Comparison of ENCODE assay signal across 24 cellular contexts in the genomic region with DNA sequence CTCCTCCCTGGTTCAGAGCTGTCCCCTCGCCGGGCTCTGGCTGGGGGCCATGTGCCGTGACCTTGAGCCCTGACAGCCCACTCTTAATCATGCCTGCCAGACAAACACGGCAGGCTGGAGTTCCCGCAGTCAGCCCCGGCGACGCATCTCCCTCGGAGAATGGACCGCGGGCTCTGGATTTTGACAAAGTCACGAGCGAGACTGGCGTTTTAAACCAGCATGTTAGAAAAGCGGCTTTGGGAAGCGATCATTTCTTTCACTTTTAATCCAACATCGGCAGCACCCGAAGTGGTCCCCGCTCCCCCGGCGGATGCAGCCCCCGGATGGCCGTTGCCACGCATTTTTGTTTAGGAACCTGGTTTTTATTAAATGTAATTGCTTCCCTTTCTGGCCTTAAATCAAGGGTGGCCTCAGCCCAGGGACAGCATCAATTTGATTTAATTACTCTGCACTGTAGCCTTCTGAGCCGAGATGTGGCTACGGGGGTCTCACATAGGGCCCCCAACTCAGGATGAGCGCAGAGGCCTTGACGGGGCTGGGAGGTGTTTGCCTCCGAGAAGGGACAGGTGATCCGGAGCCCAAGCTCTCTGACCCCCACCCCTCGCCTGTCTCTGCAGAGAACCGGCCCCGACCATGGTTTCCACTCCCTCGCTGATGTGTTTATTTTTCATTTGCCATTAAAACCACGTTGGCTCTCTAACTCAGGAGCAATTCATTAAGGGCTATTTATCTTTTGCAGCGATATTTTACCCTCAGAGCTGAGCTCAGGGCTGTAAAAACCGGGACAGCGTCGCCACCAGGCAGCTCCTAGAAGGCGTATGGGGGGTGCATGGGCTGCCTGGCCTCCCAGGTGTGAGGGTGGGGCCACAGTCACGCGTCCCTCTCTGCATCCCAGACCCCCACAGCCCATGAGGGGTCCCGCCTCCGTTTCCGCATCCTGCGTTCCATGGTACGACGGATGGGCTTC.
DNase-seq lines count a peak whose midpoint lies in the region; ATAC-seq and TF ChIP-seq lines count a peak whose summit lies in the region.
"Had no signal": no experiment of that assay in that cellular context is flagged by ENCODE, and none has a peak within 500 bp of the region (broad histone marks: within the 10 kb centered on the region; RNA-seq: fewer than 3 reads in every experiment).

No MANE protein-coding gene starts in this region.

- peak overlapping the region; percentile 44 for H3K27ac ChIP-seq in left ventricle myocardium inferior (replicated peaks)
- H3K27ac ChIP-seq in right atrium auricular region, result no peak overlapping the region
- H3K27ac ChIP-seq in thoracic aorta, result peak overlapping the region in 1 of 2 donors; percentile 16
- H3K27ac ChIP-seq: RWPE1, vagina had no signal

- intact Hi-C loops in left ventricle myocardium inferior (cut with micrococcal nuclease), result no loop called here

- DNase-seq in left ventricle myocardium inferior (no peak), right atrium auricular region (ENCODE audit: low spot score) (no peak), thoracic aorta (ENCODE audit: low spot score) (no peak), middle frontal gyrus (ENCODE audit: extremely low spot score, low spot score) (no peak)
- no peak for DNase-seq in stimulated activated effector memory CD8-positive, alpha-beta T cell treated with anti-CD3 and anti-CD28 coated beads, Interleukin-12 subunit alpha, Interleukin-12 subunit beta, amount 100 ng/mL, for 72 hours (ENCODE audit: low spot score in 2 of 2)
- DNase-seq: ACHN; activated CD4-positive, alpha-beta memory T cell treated with anti-CD3 and anti-CD28 coated beads, Interleukin-2, amount 10 ng/mL, durations not matched to agents 7 days and 5 days; activated effector memory CD4-positive, alpha-beta T cell treated with Interleukin-2 at 50 U/mL for 16 hours; activated naive CD8-positive, alpha-beta T cell treated with anti-CD3 and anti-CD28 coated beads, Interleukin-2, amount 10 ng/mL, durations not matched to agents 7 days and 5 days; HCEC 1CT; heart left ventricle; immature natural killer cell; MM.1S; NCI-H1436 treated with DMSO at 0.1 percent for 48 hours; NCI-H510A; occipital lobe had no signal

- H3K4me3 Mint-ChIP-seq in brain (peak overlapping the region in 4 of 5 experiments; percentile 8 to 79 (median 73)), nephron (peak overlapping the region in 2 of 3 experiments; percentile 26 to 59)
- H3K4me3 Mint-ChIP-seq in stimulated activated effector memory CD8-positive, alpha-beta T cell treated with anti-CD3 and anti-CD28 coated beads, Interleukin-12 subunit alpha, Interleukin-12 subunit beta, amount 100 ng/mL, for 72 hours, result no peak overlapping the region
- H3K4me3 Mint-ChIP-seq: activated CD4-positive, alpha-beta memory T cell treated with anti-CD3 and anti-CD28 coated beads, Interleukin-2, amount 10 ng/mL, durations not matched to agents 7 days and 5 days; activated naive CD8-positive, alpha-beta T cell treated with anti-CD3 and anti-CD28 coated beads, Interleukin-2, amount 10 ng/mL, durations not matched to agents 7 days and 5 days; CD14-positive monocyte; dendritic cell treated with granulocyte-macrophage colony-stimulating factor and Interleukin-4, amounts not matched to agents 40 ng/mL and 50 ng/mL, for 4 days; immature natural killer cell had no signal

- H3K4me1 Mint-ChIP-seq in brain (peaks cover 67% of the 10 kb centered on the region), nephron (peaks cover 11% of the 10 kb centered on the region)
- no peaks in the 10 kb centered on the region for H3K4me1 Mint-ChIP-seq in stimulated activated effector memory CD8-positive, alpha-beta T cell treated with anti-CD3 and anti-CD28 coated beads, Interleukin-12 subunit alpha, Interleukin-12 subunit beta, amount 100 ng/mL, for 72 hours
- H3K4me1 Mint-ChIP-seq: activated CD4-positive, alpha-beta memory T cell treated with anti-CD3 and anti-CD28 coated beads, Interleukin-2, amount 10 ng/mL, durations not matched to agents 7 days and 5 days; activated naive CD8-positive, alpha-beta T cell treated with anti-CD3 and anti-CD28 coated beads, Interleukin-2, amount 10 ng/mL, durations not matched to agents 7 days and 5 days; CD14-positive monocyte; immature natural killer cell had no signal

- H3K36me3 ChIP-seq in left ventricle myocardium inferior (no peaks in the 10 kb centered on the region), right atrium auricular region (no peaks in the 10 kb centered on the region), thoracic aorta (no peaks in the 10 kb centered on the region)
- H3K36me3 ChIP-seq: heart left ventricle, vagina had no signal

- H3K4me1 ChIP-seq in left ventricle myocardium inferior (peaks cover 67% of the 10 kb centered on the region), right atrium auricular region (peaks cover 0 to 3% of the 10 kb centered on the region in 2 donors), thoracic aorta (ENCODE audit: control insufficient read depth in 1 of 2, low read depth in 2 of 2) (peaks cover 12 to 73% of the 10 kb centered on the region in 2 donors)

- no peak for ATAC-seq in thoracic aorta (ENCODE audit: insufficient number of reproducible peaks, low FRiP score, low read depth)
- ATAC-seq in HG02759 (IDR thresholded peaks at IDR 0.05; ENCODE audit: unreplicated experiment), result no peak
- no peak for ATAC-seq in stimulated activated effector memory CD8-positive, alpha-beta T cell treated with anti-CD3 and anti-CD28 coated beads, Interleukin-12 subunit alpha, Interleukin-12 subunit beta, amount 100 ng/mL, for 72 hours
- ATAC-seq: K562 had no signal

- H3K4me3 ChIP-seq in left ventricle myocardium inferior (no peak overlapping the region), right atrium auricular region (no peak overlapping the region), thoracic aorta (peak overlapping the region; percentile 24)
- H3K4me3 ChIP-seq: heart left ventricle, K562 had no signal

- H3K27ac Mint-ChIP-seq in brain, result peak overlapping the region; percentile 55 to 95 (median 83)
- no peak overlapping the region for H3K27ac Mint-ChIP-seq in nephron
- no peak overlapping the region for H3K27ac Mint-ChIP-seq in stimulated activated effector memory CD8-positive, alpha-beta T cell treated with anti-CD3 and anti-CD28 coated beads, Interleukin-12 subunit alpha, Interleukin-12 subunit beta, amount 100 ng/mL, for 72 hours
- H3K27ac Mint-ChIP-seq: activated CD4-positive, alpha-beta memory T cell treated with anti-CD3 and anti-CD28 coated beads, Interleukin-2, amount 10 ng/mL, durations not matched to agents 7 days and 5 days; activated naive CD8-positive, alpha-beta T cell treated with anti-CD3 and anti-CD28 coated beads, Interleukin-2, amount 10 ng/mL, durations not matched to agents 7 days and 5 days; CD14-positive monocyte; dendritic cell treated with granulocyte-macrophage colony-stimulating factor and Interleukin-4, amounts not matched to agents 40 ng/mL and 50 ng/mL, for 4 days; immature natural killer cell had no signal

- no peak for TF ChIP-seq CTCF in left ventricle myocardium inferior (IDR thresholded peaks at IDR 0.05; ENCODE audit: borderline replicate concordance)
- no peak for TF ChIP-seq CTCF in right atrium auricular region (IDR thresholded peaks at IDR 0.05)
- no peak for TF ChIP-seq CTCF in brain (conservative IDR thresholded peaks at IDR 0.05)
- TF ChIP-seq CTCF in nephron (IDR thresholded peaks at IDR 0.05; ENCODE audit: unreplicated experiment in 3 of 3), result no peak
- TF ChIP-seq CTCF in thoracic aorta (IDR thresholded peaks at IDR 0.05), result no peak

- H3K9me3 ChIP-seq in left ventricle myocardium inferior (replicated peaks) (no peaks in the 10 kb centered on the region), right atrium auricular region (no peaks in the 10 kb centered on the region), thoracic aorta (no peaks in the 10 kb centered on the region)
- H3K9me3 ChIP-seq: heart left ventricle, vagina had no signal

- peaks cover 11% of the 10 kb centered on the region for H3K27me3 Mint-ChIP-seq in brain
- peaks cover 85% of the 10 kb centered on the region for H3K27me3 Mint-ChIP-seq in nephron (ENCODE audit: low read depth)
- H3K27me3 Mint-ChIP-seq: activated CD4-positive, alpha-beta memory T cell treated with anti-CD3 and anti-CD28 coated beads, Interleukin-2, amount 10 ng/mL, durations not matched to agents 7 days and 5 days; activated naive CD8-positive, alpha-beta T cell treated with anti-CD3 and anti-CD28 coated beads, Interleukin-2, amount 10 ng/mL, durations not matched to agents 7 days and 5 days; dendritic cell treated with granulocyte-macrophage colony-stimulating factor and Interleukin-4, amounts not matched to agents 40 ng/mL and 50 ng/mL, for 4 days had no signal

- no peaks in the 10 kb centered on the region for H3K36me3 Mint-ChIP-seq in brain
- H3K36me3 Mint-ChIP-seq in nephron (ENCODE audit: low read depth), result no peaks in the 10 kb centered on the region
- no peaks in the 10 kb centered on the region for H3K36me3 Mint-ChIP-seq in stimulated activated effector memory CD8-positive, alpha-beta T cell treated with anti-CD3 and anti-CD28 coated beads, Interleukin-12 subunit alpha, Interleukin-12 subunit beta, amount 100 ng/mL, for 72 hours
- H3K36me3 Mint-ChIP-seq: activated naive CD8-positive, alpha-beta T cell treated with anti-CD3 and anti-CD28 coated beads, Interleukin-2, amount 10 ng/mL, durations not matched to agents 7 days and 5 days; CD14-positive monocyte; immature natural killer cell had no signal

- H3K9me3 Mint-ChIP-seq in brain (peaks cover 0 to 2% (median 0%) of the 10 kb centered on the region in 5 experiments), nephron (no peaks in the 10 kb centered on the region)
- no peaks in the 10 kb centered on the region for H3K9me3 Mint-ChIP-seq in stimulated activated effector memory CD8-positive, alpha-beta T cell treated with anti-CD3 and anti-CD28 coated beads, Interleukin-12 subunit alpha, Interleukin-12 subunit beta, amount 100 ng/mL, for 72 hours
- H3K9me3 Mint-ChIP-seq: activated CD4-positive, alpha-beta memory T cell treated with anti-CD3 and anti-CD28 coated beads, Interleukin-2, amount 10 ng/mL, durations not matched to agents 7 days and 5 days; activated naive CD8-positive, alpha-beta T cell treated with anti-CD3 and anti-CD28 coated beads, Interleukin-2, amount 10 ng/mL, durations not matched to agents 7 days and 5 days; CD14-positive monocyte; dendritic cell treated with granulocyte-macrophage colony-stimulating factor and Interleukin-4, amounts not matched to agents 40 ng/mL and 50 ng/mL, for 4 days; immature natural killer cell had no signal

- H3K27me3 ChIP-seq in left ventricle myocardium inferior (ENCODE audit: low read depth), result peaks cover 74% of the 10 kb centered on the region
- peaks cover 0 to 2% of the 10 kb centered on the region in 2 donors for H3K27me3 ChIP-seq in right atrium auricular region
- no peaks in the 10 kb centered on the region for H3K27me3 ChIP-seq in thoracic aorta (replicated peaks; ENCODE audit: insufficient read depth)

Comparison
In these comparisons a context has a peak if more than half of its experiments do, and no peak if none do; other contexts are left out.
1. H3K27ac Mint-ChIP-seq: peak in brain (5 of 5); none in nephron (0 of 3) and stimulated activated effector memory CD8-positive, alpha-beta T cell treated with anti-CD3 and anti-CD28 coated beads, Interleukin-12 subunit alpha, Interleukin-12 subunit beta, amount 100 ng/mL, for 72 hours (single experiment).